In genomic region chr1:100538935-100539835, GRCh38 we compare ENCODE assay signal across 7 cellular contexts. TPM values are rescaled to one million over a fixed set of nuclear protein-coding genes. Genes with fewer than 3 reads are reported as not detected.
DNase-seq lines count a peak whose midpoint lies in the region; ATAC-seq and TF ChIP-seq lines count a peak whose summit lies in the region.

No MANE protein-coding gene starts in this region.

- in situ Hi-C loops in GM13977 (cut with MboI; ENCODE audit: low pct_unique_long_range_greater_than_20kb, low sequenced_read_pairs, unreplicated experiment) = no loop called here
- in situ Hi-C loops in gastrocnemius medialis (cut with MboI; ENCODE audit: low sequenced_read_pairs in 4 of 4) = no loop called here

- peak; percentile 0 for TF ChIP-seq CTCF in GM13977 (IDR thresholded peaks at IDR 0.05; ENCODE audit: extremely low read depth, insufficient read depth, missing control alignments)
- no peak for TF ChIP-seq CTCF in gastrocnemius medialis (IDR thresholded peaks at IDR 0.05 in 4 of 5, conservative IDR thresholded peaks at IDR 0.05 in 1 of 5)

- intact Hi-C loops in gastrocnemius medialis (cut with DNase I; ENCODE audit: low total_unique reads) = no loop called here

- H3K4me1 ChIP-seq in adipocyte (ENCODE audit: control insufficient read depth, insufficient read depth, low read length) (peaks cover 10% of the 10 kb centered on the region), gastrocnemius medialis (peaks cover 6 to 7% of the 10 kb centered on the region in 2 donors)

- peaks cover 36% of the 10 kb centered on the region for H3K27me3 ChIP-seq in adipocyte (replicated peaks; ENCODE audit: control insufficient read depth, insufficient read depth, low read length)
- H3K27me3 ChIP-seq in gastrocnemius medialis = peaks cover 15 to 37% (median 19%) of the 10 kb centered on the region in 3 donors

- H3K9me3 ChIP-seq in adipocyte (ENCODE audit: control insufficient read depth, low read length) (no peaks in the 10 kb centered on the region), gastrocnemius medialis (no peaks in the 10 kb centered on the region)

- no peak overlapping the region for H3K9ac ChIP-seq in adipocyte (ENCODE audit: low read length)

- peak in 1 of 2 donors; percentile 33 for ATAC-seq in gastrocnemius medialis
- ATAC-seq in GM21526 (IDR thresholded peaks at IDR 0.05; ENCODE audit: low FRiP score, unreplicated experiment) = no peak

- DNase-seq in GM13977 (ENCODE audit: low spot score) (peak; percentile 53), NCI-H2171 treated with DMSO at 0.1 percent for 48 hours (lab: John Stamatoyannopoulos, UW) (peak; percentile 53), adipocyte (ENCODE audit: low read depth) (peak; percentile 43), gastrocnemius medialis (no peak), NCI-H2107 treated with DMSO at 0.1 percent for 48 hours (lab: John Stamatoyannopoulos, UW; ENCODE audit: unreplicated experiment) (no peak)

- no peak overlapping the region for H3K27ac ChIP-seq in gastrocnemius medialis

- no peaks in the 10 kb centered on the region for H3K36me3 ChIP-seq in adipocyte (ENCODE audit: control insufficient read depth, insufficient read depth, low read length, severe bottlenecking)
- H3K36me3 ChIP-seq in gastrocnemius medialis = no peaks in the 10 kb centered on the region

- peak overlapping the region; percentile 69 for H3K4me3 ChIP-seq in adipocyte (ENCODE audit: low read length)
- H3K4me3 ChIP-seq in iPS-11a (ENCODE audit: low read depth, low read length) = peak overlapping the region; percentile 31
- H3K4me3 ChIP-seq in gastrocnemius medialis = peak overlapping the region; percentile 32 to 49 (median 47)

- TF ChIP-seq POLR2A in gastrocnemius medialis (IDR thresholded peaks at IDR 0.05) = no peak

RNA-seq across cellular contexts. Expression of gene GPR88, which starts 1.2 kb away (rescaled TPM):
- under 1 TPM in 2 of 4 donors, not detected in 2; 0.31 to 0.70 TPM for total RNA-seq in gastrocnemius medialis

Comparison
In these comparisons a context has a peak if more than half of its experiments do, and no peak if none do; other contexts are left out.
1. DNase-seq: peak in GM13977 (single experiment), NCI-H2171 treated with DMSO at 0.1 percent for 48 hours (single experiment) and adipocyte (single experiment); none in gastrocnemius medialis (0 of 2) and NCI-H2107 treated with DMSO at 0.1 percent for 48 hours (single experiment).
2. Peak in every context shown above with its lines, with median percentiles within 50 percentile points of each other: H3K4me3 ChIP-seq.